31 cellular contexts compared by ENCODE assay signal in genomic region chr12:47999816-48000215, GRCh38. TPM values are rescaled to one million over a fixed set of nuclear protein-coding genes. Genes with fewer than 3 reads are reported as not detected.
"Had no signal": no experiment of that assay in that cellular context is flagged by ENCODE, and none has a peak within 500 bp of the region (broad histone marks: within the 10 kb centered on the region; RNA-seq: fewer than 3 reads in every experiment).

No MANE protein-coding gene starts in this region.

- FAIRE-seq: keratinocyte, urothelium cell line had no signal

- H3K36me3 Mint-ChIP-seq: naive B cell; stimulated activated naive B cell treated with anti-CD40 and anti-IgM and Interleukin-4, amounts not matched to agents 10 μg/mL and 1 μg/mL and 100 μg/mL, for 72 hours had no signal

- H3K9me3 Mint-ChIP-seq: nephron; neural progenitor cell; stimulated activated naive B cell treated with anti-CD40 and anti-IgM and Interleukin-4, amounts not matched to agents 10 μg/mL and 1 μg/mL and 100 μg/mL, for 72 hours had no signal

- DNase-seq: hippocampal formation; left colon; left lung; lower lobe of right lung; mammary epithelial cell; mesenchymal stem cell; naive B cell; occipital lobe; retina; right cardiac atrium; stimulated activated CD4-positive, alpha-beta T cell treated with anti-CD3 and anti-CD28 coated beads, Interleukin-12 subunit alpha, Interleukin-12 subunit beta, amount 100 ng/mL, for 4 hours; stimulated activated CD4-positive, alpha-beta T cell treated with anti-CD3 and anti-CD28 coated beads, Interleukin-15, amount 100 ng/mL, for 24 hours; stimulated activated CD4-positive, alpha-beta T cell treated with anti-CD3 and anti-CD28 coated beads, Interleukin-2, amount 100 ng/mL, for 24 hours; stimulated activated CD4-positive, alpha-beta T cell treated with anti-CD3 and anti-CD28 coated beads, Interleukin-4, amount 100 ng/mL, for 1 hour; stimulated activated naive B cell treated with anti-CD40 and anti-IgM and Interleukin-4, amounts not matched to agents 10 μg/mL and 1 μg/mL and 100 μg/mL, for 72 hours; stimulated activated naive CD8-positive, alpha-beta T cell treated with anti-CD3 and anti-CD28 coated beads, Interleukin-15, Interleukin-2, amounts not matched to agents 100 U/mL and 50 U/mL, for 24 hours; stomach; trophoblast cell; upper lobe of right lung had no signal

- H3K9ac ChIP-seq: neural progenitor cell, parathyroid adenoma had no signal

- H3K9me3 ChIP-seq: left lung, lower lobe of right lung, neutrophil, stomach, thoracic aorta, tibial artery, upper lobe of right lung had no signal

- H3K4me3 Mint-ChIP-seq: stimulated activated naive B cell treated with anti-CD40 and anti-IgM and Interleukin-4, amounts not matched to agents 10 μg/mL and 1 μg/mL and 100 μg/mL, for 72 hours had no signal

- H3K4me3 ChIP-seq: left lung, lower lobe of right lung, skin epidermis, stomach, thoracic aorta, tibial artery, upper lobe of right lung had no signal

- H3K27ac Mint-ChIP-seq: naive B cell; nephron; progenitor cell of endocrine pancreas; stimulated activated naive B cell treated with anti-CD40 and anti-IgM and Interleukin-4, amounts not matched to agents 10 μg/mL and 1 μg/mL and 100 μg/mL, for 72 hours had no signal

- H3K36me3 ChIP-seq: left lung, lower lobe of right lung, neutrophil, stomach, thoracic aorta, tibial artery, upper lobe of right lung had no signal

- ATAC-seq: left colon; left lung; lower lobe of right lung; right cardiac atrium; stimulated activated naive B cell treated with anti-CD40 and anti-IgM and Interleukin-4, amounts not matched to agents 10 μg/mL and 1 μg/mL and 100 μg/mL, for 72 hours; stimulated activated naive CD8-positive, alpha-beta T cell treated with anti-CD3 and anti-CD28 coated beads, Interleukin-15, Interleukin-2, amounts not matched to agents 100 U/mL and 50 U/mL, for 24 hours; upper lobe of right lung had no signal

- H3K27ac ChIP-seq: left lung, lower lobe of right lung, neural progenitor cell, neutrophil, parathyroid adenoma, stomach, thoracic aorta, tibial artery, upper lobe of right lung had no signal

RNA-seq across cellular contexts. Expression of gene COL2A1, which starts 4.5 kb away (rescaled TPM):
- total RNA-seq: lower lobe of right lung, mononuclear cell, right cardiac atrium, upper lobe of right lung had no signal
- polyA plus RNA-seq: liver had no signal
